In the genomic region with DNA sequence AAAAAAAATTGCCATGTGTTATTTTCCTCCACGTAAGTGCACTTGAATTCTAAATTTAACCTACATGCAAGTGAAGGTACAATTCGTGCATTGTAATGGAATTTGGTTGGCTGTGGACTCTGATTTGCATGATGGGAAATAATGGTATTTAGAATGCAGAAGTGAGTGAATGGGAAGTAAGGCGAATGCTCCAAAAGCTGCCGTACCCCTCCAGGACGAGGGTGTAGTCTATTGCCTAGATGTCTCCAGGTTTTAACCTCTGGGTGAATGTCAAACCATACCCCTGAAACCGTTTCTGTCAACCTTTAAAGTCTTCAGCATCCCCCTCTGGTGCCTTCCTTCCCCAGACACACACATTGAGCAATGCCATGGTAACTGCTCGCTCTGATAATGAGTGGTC, we compare ENCODE assay signal across 24 cellular contexts. TPM values are rescaled to one million over a fixed set of nuclear protein-coding genes. Genes with fewer than 3 reads are reported as not detected.
"Had no signal": no experiment of that assay in that cellular context is flagged by ENCODE, and none has a peak within 500 bp of the region (broad histone marks: within the 10 kb centered on the region; RNA-seq: fewer than 3 reads in every experiment).

No MANE protein-coding gene starts in this region.

- H3K36me3 ChIP-seq: SJSA1 had no signal

- H3K4me3 ChIP-seq: K562, SJSA1, SK-N-MC had no signal

- H3K4me3 Mint-ChIP-seq: IgD-negative memory B cell had no signal

- H3K36me3 Mint-ChIP-seq: IgD-negative memory B cell had no signal

- H3K9me3 ChIP-seq: SJSA1 had no signal

- H3K9ac ChIP-seq: KMS-11 had no signal

- H3K27me3 ChIP-seq: SJSA1 had no signal

- DNase-seq: NCI-H1105; NCI-H1417; NCI-H1436 treated with DMSO at 0.1 percent for 48 hours; NCI-H1694; NCI-H187 treated with DMSO at 0.1 percent for 48 hours; NCI-H2029 treated with DMSO at 0.1 percent for 48 hours; NCI-H2171 treated with DMSO at 0.1 percent for 48 hours; NCI-H345; NCI-H446 treated with DMSO at 0.1 percent for 48 hours; NCI-H510A treated with DMSO at 0.1 percent for 48 hours; NCI-H69; NCI-H774; NK-92 treated with Interleukin-12 subunit alpha and Interleukin-12 subunit beta, amount 100 ng/mL, for 24 hours; Right ventricle myocardium superior; RPMI8226; SIG-M5; T-helper 1 cell had no signal

- H3K27ac ChIP-seq: HL-60, KMS-11, SJSA1, SK-N-MC had no signal

- H3K9me3 Mint-ChIP-seq: IgD-negative memory B cell had no signal

- ATAC-seq: K562 had no signal

- H3K4me2 ChIP-seq: KMS-11 had no signal

RNA-seq across cellular contexts. Expression of a gene that starts 44.5 kb away (rescaled TPM):
- total RNA-seq: LHCN-M2 had no signal
